Comparison of ENCODE assay signal across 11 cellular contexts in the genomic region with DNA sequence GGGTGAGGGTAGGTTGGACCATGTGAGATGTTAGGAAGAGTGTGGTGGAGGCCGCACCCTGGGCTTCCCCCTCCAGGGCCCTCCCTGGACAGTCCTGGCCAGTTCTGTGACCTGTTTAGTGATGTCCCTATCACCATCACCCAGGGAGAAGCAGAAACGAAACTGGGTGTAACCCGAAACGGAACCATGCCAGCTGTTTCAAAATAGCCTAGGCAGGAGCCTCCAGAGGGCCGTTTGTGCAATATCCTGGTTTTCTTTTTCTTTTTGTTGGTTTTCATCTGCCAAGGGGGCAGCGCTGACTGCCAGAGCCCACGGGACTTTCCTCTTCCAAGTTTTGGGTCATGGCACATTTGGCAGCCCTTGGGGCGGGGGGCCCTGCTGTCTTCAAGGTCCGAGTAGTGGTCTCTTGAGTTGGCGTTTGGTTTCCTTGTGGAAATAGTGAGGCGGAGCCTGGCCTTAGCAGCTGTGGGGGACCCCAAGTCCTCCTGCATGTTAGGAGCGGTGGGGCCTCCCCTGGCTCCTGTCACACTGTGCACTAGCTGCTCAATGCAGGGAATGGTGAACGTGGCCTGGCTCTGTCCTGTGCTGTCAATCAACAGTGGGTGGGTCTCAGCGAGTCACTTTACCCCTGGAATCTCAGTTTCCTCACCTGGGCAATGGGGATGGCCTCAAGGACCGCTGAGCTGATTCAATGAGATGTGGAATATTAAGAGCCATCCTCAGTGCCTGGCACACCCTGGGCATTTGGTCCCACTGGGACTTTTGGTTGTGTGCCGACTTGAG.
DNase-seq lines count a peak whose midpoint lies in the region; ATAC-seq, FAIRE-seq and TF ChIP-seq lines count a peak whose summit lies in the region.
"Had no signal": no experiment of that assay in that cellular context is flagged by ENCODE, and none has a peak within 500 bp of the region (broad histone marks: within the 10 kb centered on the region; RNA-seq: fewer than 3 reads in every experiment).

No MANE protein-coding gene starts in this region.

- H3K36me3 Mint-ChIP-seq in HFFc6 (ENCODE audit: low read depth) = peaks cover 19% of the 10 kb centered on the region; the same call in 1 of the 2 replicates
- no peaks in the 10 kb centered on the region for H3K36me3 Mint-ChIP-seq in activated CD8-positive, alpha-beta T cell treated with anti-CD3 and anti-CD28 coated beads for 36 hours (ENCODE audit: low read depth)

- H3K4me3 Mint-ChIP-seq in HFFc6 = no peak overlapping the region
- H3K4me3 Mint-ChIP-seq in activated CD8-positive, alpha-beta T cell treated with anti-CD3 and anti-CD28 coated beads for 36 hours = no peak overlapping the region

- no peak for TF ChIP-seq CTCF in HFFc6 (IDR thresholded peaks at IDR 0.05)
- no peak for TF ChIP-seq CTCF in K562 (IDR thresholded peaks at IDR 0.05 in 2 of 3, conservative IDR thresholded peaks at IDR 0.05 in 1 of 3; ENCODE audit: insufficient read depth in 2 of 3, low read depth in 1 of 3, low read length in 3 of 3)
- TF ChIP-seq CTCF in stomach (IDR thresholded peaks at IDR 0.05) = no peak
- TF ChIP-seq CTCF in activated CD8-positive, alpha-beta T cell treated with anti-CD3 and anti-CD28 coated beads for 36 hours (IDR thresholded peaks at IDR 0.05) = no peak

- CTCF ChIA-PET in K562 (lab: Yijun Ruan, JAX; ENCODE audit: low intra/inter-chr PET ratio) = interaction anchor here (0.6 to 1.0 kb wide), 2 partner anchors 210 to 393 kb away, joined by 3 read pairs; no protein-coding TSS in a partner anchor
- CTCF ChIA-PET in activated CD8-positive, alpha-beta T cell treated with anti-CD3 and anti-CD28 coated beads for 36 hours (lab: Charles Lee) = no interaction called here

- peaks cover 29% of the 10 kb centered on the region for H3K4me1 Mint-ChIP-seq in HFFc6 (ENCODE audit: low read depth)
- no peaks in the 10 kb centered on the region for H3K4me1 Mint-ChIP-seq in activated CD8-positive, alpha-beta T cell treated with anti-CD3 and anti-CD28 coated beads for 36 hours (ENCODE audit: low read depth)

- H3K9me3 ChIP-seq in K562 (replicated peaks; ENCODE audit: control insufficient read depth, insufficient read depth, low read depth, low read length) (no peaks in the 10 kb centered on the region), stomach (no peaks in the 10 kb centered on the region)
- H3K9me3 ChIP-seq: SJSA1 had no signal

- POLR2A ChIA-PET in K562 (lab: Yijun Ruan, JAX) = no interaction called here
- POLR2A ChIA-PET in activated CD8-positive, alpha-beta T cell treated with anti-CD3 and anti-CD28 coated beads for 36 hours (lab: Charles Lee) = no interaction called here

- H3K27ac ChIP-seq in K562 (ENCODE audit: extremely low read depth, low read depth, low read length) = no peak overlapping the region
- H3K27ac ChIP-seq in layer of hippocampus (ENCODE audit: low read depth, low read length) = peak overlapping the region; percentile 58
- H3K27ac ChIP-seq in stomach = peak overlapping the region in 4 of 5 donors; percentile 21 to 66 (median 52)
- H3K27ac ChIP-seq: SJSA1 had no signal

- H3K9ac ChIP-seq in K562 (ENCODE audit: insufficient read depth in 1 of 2, low read depth in 2 of 2, low read length in 2 of 2) = no peak overlapping the region

- no peak for FAIRE-seq in K562 (lab: Jason Lieb, UNC)

- H3K27me3 ChIP-seq in K562 (ENCODE audit: control insufficient read depth in 2 of 2, insufficient read depth in 2 of 2, low read length in 2 of 2) (peaks cover 12 to 66% of the 10 kb centered on the region in 2 experiments; a peak in 4 of 5 replicates), layer of hippocampus (ENCODE audit: control insufficient read depth, insufficient read depth, low read length) (no peaks in the 10 kb centered on the region), stomach (no peaks in the 10 kb centered on the region)
- H3K27me3 ChIP-seq: SJSA1 had no signal

- no peak overlapping the region for H2AFZ ChIP-seq in K562 (ENCODE audit: low read depth, low read length)

- intact Hi-C loops in K562 (cut with micrococcal nuclease) = no loop called here
- intact Hi-C loops in stomach (cut with DNase I; ENCODE audit: low total_unique reads) = no loop called here
- intact Hi-C loops in activated CD8-positive, alpha-beta T cell treated with anti-CD3 and anti-CD28 coated beads for 36 hours (cut with micrococcal nuclease) = no loop called here

- peaks cover 32% of the 10 kb centered on the region for H4K20me1 ChIP-seq in K562 (replicated peaks; ENCODE audit: control insufficient read depth, insufficient read depth, low read length)

- no peak for TF ChIP-seq POLR2A in K562 (conservative IDR thresholded peaks at IDR 0.05)
- TF ChIP-seq POLR2A in stomach (IDR thresholded peaks at IDR 0.05) = no peak

- peak overlapping the region; percentile 21; the same call in 1 of the 2 replicates for H3K27ac Mint-ChIP-seq in HFFc6
- H3K27ac Mint-ChIP-seq in activated CD8-positive, alpha-beta T cell treated with anti-CD3 and anti-CD28 coated beads for 36 hours = no peak overlapping the region

- 2% methylated on average over 16 of the region's 16 CpGs for WGBS in K562 (ENCODE audit: insufficient coverage, low coverage, missing lambda C conversion rate)
- WGBS in stomach, 5 donors = 67 to 84% (median 80%) methylated on average over 12 to 16 of the region's 16 CpGs

- in situ Hi-C loops in K562 (cut with MboI) = no loop called here

- no peaks in the 10 kb centered on the region for H3K36me3 ChIP-seq in K562 (ENCODE audit: control insufficient read depth, insufficient read depth, low read length)
- peaks cover 36 to 100% (median 100%) of the 10 kb centered on the region in 4 donors for H3K36me3 ChIP-seq in stomach

- H3K9me3 Mint-ChIP-seq in HFFc6 = no peaks in the 10 kb centered on the region
- H3K9me3 Mint-ChIP-seq in activated CD8-positive, alpha-beta T cell treated with anti-CD3 and anti-CD28 coated beads for 36 hours = no peaks in the 10 kb centered on the region

- BruUV-seq in K562 (replicated peaks; lab: Mats Ljungman, UMichigan) = no TSS peak

- TF ChIP-seq EP300 in K562 (IDR thresholded peaks at IDR 0.05; ENCODE audit: low read length) (no peak), stomach (IDR thresholded peaks at IDR 0.05) (no peak)

- peaks cover 3% of the 10 kb centered on the region for H3K9me1 ChIP-seq in K562 (ENCODE audit: control insufficient read depth, insufficient read depth, low read length)

- no peaks in the 10 kb centered on the region for H3K79me2 ChIP-seq in K562 (ENCODE audit: control insufficient read depth, insufficient read depth, low read length)

- H3K4me2 ChIP-seq in K562 (ENCODE audit: insufficient read depth, low read length) = no peak overlapping the region

- H3K4me3 ChIP-seq in K562 = no peak overlapping the region
- H3K4me3 ChIP-seq in stomach = no peak overlapping the region
- H3K4me3 ChIP-seq: SJSA1 had no signal

- no peaks in the 10 kb centered on the region; the same call in 1 of the 2 replicates for H3K27me3 Mint-ChIP-seq in HFFc6 (ENCODE audit: insufficient read depth)
- no peaks in the 10 kb centered on the region for H3K27me3 Mint-ChIP-seq in activated CD8-positive, alpha-beta T cell treated with anti-CD3 and anti-CD28 coated beads for 36 hours

- no peaks in the 10 kb centered on the region; a peak in 2 of 5 replicates for H3K4me1 ChIP-seq in K562 (replicated peaks in 1 of 2; ENCODE audit: control insufficient read depth in 2 of 2, insufficient read depth in 2 of 2, low read length in 2 of 2)
- H3K4me1 ChIP-seq in stomach = peaks cover 0 to 21% (median 0%) of the 10 kb centered on the region in 4 donors

- no peak for TF ChIP-seq RAD21 in K562 (CRISPR knock-in tag; conservative IDR thresholded peaks at IDR 0.05 in 1 of 2, IDR thresholded peaks at IDR 0.05 in 1 of 2)

- ATAC-seq in K562 = peak; percentile 11; the same call in 1 of the 3 replicates
- ATAC-seq in activated CD8-positive, alpha-beta T cell treated with anti-CD3 and anti-CD28 coated beads for 36 hours = no peak
- no peak for ATAC-seq in GM21529 (IDR thresholded peaks at IDR 0.05; ENCODE audit: unreplicated experiment)
- ATAC-seq in HG03457 (IDR thresholded peaks at IDR 0.05; ENCODE audit: unreplicated experiment) = no peak

- DNase-seq in HFFc6 (no peak), K562 (ENCODE audit: extremely low read depth in 1 of 4, low spot score in 3 of 4) (no peak), stomach (peak; percentile 27)
- no peak for DNase-seq in activated CD8-positive, alpha-beta T cell treated with anti-CD3 and anti-CD28 coated beads for 36 hours
- DNase-seq in effector CD8-positive, alpha-beta T cell (lab: John Stamatoyannopoulos, UW) = no peak
- DNase-seq: kidney glomerular epithelial cell, NCI-H1417 treated with DMSO at 0.1 percent for 48 hours had no signal

TF ChIP-seq in K562, 482 proteins besides CTCF, POLR2A, EP300 and RAD21:
- TF ChIP-seq, protein P1, sequence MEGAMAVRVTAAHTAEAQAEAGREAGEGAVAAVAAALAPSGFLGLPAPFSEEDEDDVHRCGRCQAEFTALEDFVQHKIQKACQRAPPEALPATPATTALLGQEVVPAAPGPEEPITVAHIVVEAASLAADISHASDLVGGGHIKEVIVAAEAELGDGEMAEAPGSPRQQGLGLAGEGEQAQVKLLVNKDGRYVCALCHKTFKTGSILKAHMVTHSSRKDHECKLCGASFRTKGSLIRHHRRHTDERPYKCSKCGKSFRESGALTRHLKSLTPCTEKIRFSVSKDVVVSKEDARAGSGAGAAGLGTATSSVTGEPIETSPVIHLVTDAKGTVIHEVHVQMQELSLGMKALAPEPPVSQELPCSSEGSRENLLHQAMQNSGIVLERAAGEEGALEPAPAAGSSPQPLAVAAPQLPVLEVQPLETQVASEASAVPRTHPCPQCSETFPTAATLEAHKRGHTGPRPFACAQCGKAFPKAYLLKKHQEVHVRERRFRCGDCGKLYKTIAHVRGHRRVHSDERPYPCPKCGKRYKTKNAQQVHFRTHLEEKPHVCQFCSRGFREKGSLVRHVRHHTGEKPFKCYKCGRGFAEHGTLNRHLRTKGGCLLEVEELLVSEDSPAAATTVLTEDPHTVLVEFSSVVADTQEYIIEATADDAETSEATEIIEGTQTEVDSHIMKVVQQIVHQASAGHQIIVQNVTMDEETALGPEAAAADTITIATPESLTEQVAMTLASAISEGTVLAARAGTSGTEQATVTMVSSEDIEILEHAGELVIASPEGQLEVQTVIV (CRISPR knock-in tag; IDR thresholded peaks at IDR 0.05; ENCODE audit: borderline replicate concordance) = no peak
- TF ChIP-seq, protein P2, sequence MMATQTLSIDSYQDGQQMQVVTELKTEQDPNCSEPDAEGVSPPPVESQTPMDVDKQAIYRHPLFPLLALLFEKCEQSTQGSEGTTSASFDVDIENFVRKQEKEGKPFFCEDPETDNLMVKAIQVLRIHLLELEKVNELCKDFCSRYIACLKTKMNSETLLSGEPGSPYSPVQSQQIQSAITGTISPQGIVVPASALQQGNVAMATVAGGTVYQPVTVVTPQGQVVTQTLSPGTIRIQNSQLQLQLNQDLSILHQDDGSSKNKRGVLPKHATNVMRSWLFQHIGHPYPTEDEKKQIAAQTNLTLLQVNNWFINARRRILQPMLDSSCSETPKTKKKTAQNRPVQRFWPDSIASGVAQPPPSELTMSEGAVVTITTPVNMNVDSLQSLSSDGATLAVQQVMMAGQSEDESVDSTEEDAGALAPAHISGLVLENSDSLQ (IDR thresholded peaks at IDR 0.05) = peak; percentile 77
